In the genomic region with DNA sequence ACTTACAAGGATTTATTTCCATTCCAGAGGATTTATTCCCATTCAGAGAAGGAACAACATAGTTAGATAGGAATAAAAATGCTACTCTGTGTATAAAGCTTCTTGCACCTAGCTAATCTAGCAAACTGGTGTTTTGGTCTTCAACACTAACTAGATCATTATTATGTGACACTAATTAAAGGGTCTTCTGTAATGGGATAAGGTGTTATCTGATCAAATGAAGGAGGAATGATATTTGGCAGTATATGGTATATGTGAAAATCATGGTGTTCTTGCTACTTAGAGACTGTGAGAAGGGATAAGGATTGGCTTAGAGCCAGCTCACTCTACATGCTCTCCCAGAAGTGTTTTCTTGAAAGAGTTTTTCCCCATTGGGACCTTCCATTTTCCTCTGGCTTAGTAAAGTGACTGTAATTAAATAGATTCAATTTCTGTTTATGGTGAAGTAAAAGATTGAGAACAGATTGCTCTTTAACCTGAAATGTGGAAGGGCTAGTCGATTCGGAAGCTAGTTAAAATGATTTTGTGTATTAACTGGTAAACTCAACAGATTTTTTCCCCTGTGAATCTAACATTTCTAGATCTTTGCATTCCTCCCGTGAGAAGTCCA, we compare ENCODE assay signal across 17 cellular contexts.
DNase-seq lines count a peak whose midpoint lies in the region; ATAC-seq, FAIRE-seq and TF ChIP-seq lines count a peak whose summit lies in the region.
"Had no signal": no experiment of that assay in that cellular context is flagged by ENCODE, and none has a peak within 500 bp of the region (broad histone marks: within the 10 kb centered on the region; RNA-seq: fewer than 3 reads in every experiment).

No MANE protein-coding gene starts in this region.

- intact Hi-C loops in heart right ventricle (cut with DNase I) (loop anchor here in 3 of 10 donors (10.0 kb wide), 3 partner anchors 51 to 61 kb away; no protein-coding TSS in a partner anchor), right cardiac atrium (cut with DNase I) (no loop called here), vagina (cut with DNase I) (no loop called here), gastrocnemius medialis (cut with DNase I; ENCODE audit: low total_unique reads) (no loop called here)

- TF ChIP-seq POLR2A in vagina (IDR thresholded peaks at IDR 0.05): no peak
- no peak for TF ChIP-seq POLR2A in gastrocnemius medialis (IDR thresholded peaks at IDR 0.05)

- H3K27ac ChIP-seq in heart right ventricle: peak overlapping the region in 6 of 10 donors; percentile 39 to 65 (median 55)
- no peak overlapping the region for H3K27ac ChIP-seq in right cardiac atrium (ENCODE audit: low read length)
- peak overlapping the region; percentile 9 for H3K27ac ChIP-seq in vagina
- H3K27ac ChIP-seq in gastrocnemius medialis: no peak overlapping the region
- H3K27ac ChIP-seq: neutrophil, RWPE1 had no signal

- H3K36me3 ChIP-seq in heart right ventricle (no peaks in the 10 kb centered on the region), vagina (no peaks in the 10 kb centered on the region), gastrocnemius medialis (no peaks in the 10 kb centered on the region)
- H3K36me3 ChIP-seq: neutrophil, uterus had no signal

- H3K4me1 ChIP-seq in heart right ventricle (peaks cover 5 to 74% (median 36%) of the 10 kb centered on the region in 9 donors), right cardiac atrium (ENCODE audit: control insufficient read depth, insufficient read depth, low read length) (peaks cover 3% of the 10 kb centered on the region), vagina (peaks cover 13% of the 10 kb centered on the region), gastrocnemius medialis (no peaks in the 10 kb centered on the region)

- H3K9me3 ChIP-seq in heart right ventricle (no peaks in the 10 kb centered on the region), right cardiac atrium (ENCODE audit: control insufficient read depth, low read length) (no peaks in the 10 kb centered on the region), vagina (no peaks in the 10 kb centered on the region), gastrocnemius medialis (no peaks in the 10 kb centered on the region)
- H3K9me3 ChIP-seq: neutrophil, uterus had no signal

- no peak overlapping the region for H3K4me3 ChIP-seq in heart right ventricle
- H3K4me3 ChIP-seq in right cardiac atrium (ENCODE audit: low read length): no peak overlapping the region
- no peak overlapping the region for H3K4me3 ChIP-seq in vagina
- no peak overlapping the region for H3K4me3 ChIP-seq in gastrocnemius medialis
- H3K4me3 ChIP-seq: uterus had no signal

- TF ChIP-seq CTCF in heart right ventricle (IDR thresholded peaks at IDR 0.05): no peak
- TF ChIP-seq CTCF in vagina (IDR thresholded peaks at IDR 0.05): no peak
- no peak for TF ChIP-seq CTCF in gastrocnemius medialis (IDR thresholded peaks at IDR 0.05 in 4 of 5, conservative IDR thresholded peaks at IDR 0.05 in 1 of 5)

- H3K27me3 ChIP-seq in heart right ventricle (no peaks in the 10 kb centered on the region), right cardiac atrium (ENCODE audit: control insufficient read depth, insufficient read depth) (no peaks in the 10 kb centered on the region), vagina (no peaks in the 10 kb centered on the region), gastrocnemius medialis (no peaks in the 10 kb centered on the region)
- H3K27me3 ChIP-seq: neutrophil, uterus had no signal

- no peak for DNase-seq in heart right ventricle
- no peak for DNase-seq in right cardiac atrium
- peak; percentile 9 for DNase-seq in OCI-M1 (lab: John Stamatoyannopoulos, UW)
- no peak for DNase-seq in vagina (ENCODE audit: extremely low spot score in 2 of 2)
- no peak for DNase-seq in activated CD4-positive, CD25-positive, alpha-beta regulatory T cell treated with anti-CD3 and anti-CD28 coated beads, Interleukin-2, amount 50 U/mL, for 72 hours
- no peak for DNase-seq in NK-92 treated with Interleukin-12 subunit alpha and Interleukin-12 subunit beta, amount 100 ng/mL, for 24 hours (lab: John Stamatoyannopoulos, UW)
- DNase-seq in gastrocnemius medialis: no peak
- DNase-seq: activated naive CD4-positive, alpha-beta T cell treated with anti-CD3 and anti-CD28 coated beads for 36 hours; cortex of kidney; head of caudate nucleus; NCI-H146; NCI-H748 treated with DMSO at 0.1 percent for 48 hours; uterus had no signal

- in situ Hi-C loops in gastrocnemius medialis (cut with MboI; ENCODE audit: low sequenced_read_pairs in 4 of 4): no loop called here

- ATAC-seq in heart right ventricle (no peak), right cardiac atrium (no peak), gastrocnemius medialis (no peak)

- WGBS in heart right ventricle, 2 donors: 77% methylated on average over 3 of the region's 3 CpGs
- 76% methylated on average over 3 of the region's 3 CpGs for WGBS in right cardiac atrium

- FAIRE-seq in islet of Langerhans (lab: Jason Lieb, UNC): peak; percentile 41
- FAIRE-seq: keratinocyte had no signal

Comparison
In these comparisons a context has a peak if more than half of its experiments do, and no peak if none do; other contexts are left out.
1. H3K27ac ChIP-seq: peak in heart right ventricle (6 of 10) and vagina (single experiment); none in right cardiac atrium (single experiment) and gastrocnemius medialis (0 of 4).